ENCODE assay signal across 29 cellular contexts in genomic region chr14:36083317-36083716, GRCh38.
"Had no signal": no experiment of that assay in that cellular context is flagged by ENCODE, and none has a peak within 500 bp of the region (broad histone marks: within the 10 kb centered on the region; RNA-seq: fewer than 3 reads in every experiment).

No MANE protein-coding gene starts in this region.

- H3K4me3 ChIP-seq: colonic mucosa, coronary artery, dorsolateral prefrontal cortex, esophagus muscularis mucosa, esophagus squamous epithelium, gastrocnemius medialis, gastroesophageal sphincter, heart left ventricle, heart right ventricle had no signal

- H3K4me3 Mint-ChIP-seq: dendritic cell treated with granulocyte-macrophage colony-stimulating factor and Interleukin-4, amounts not matched to agents 40 ng/mL and 50 ng/mL, for 4 days; effector memory CD8-positive, alpha-beta T cell; endodermal cell had no signal

- H3K9me3 ChIP-seq: colonic mucosa, esophagus muscularis mucosa, gastrocnemius medialis, gastroesophageal sphincter had no signal

- H3K27me3 ChIP-seq: colonic mucosa, dorsolateral prefrontal cortex, esophagus muscularis mucosa, esophagus squamous epithelium, gastrocnemius medialis, heart left ventricle had no signal

- H3K36me3 ChIP-seq: colonic mucosa, esophagus muscularis mucosa, esophagus squamous epithelium, gastrocnemius medialis, gastroesophageal sphincter, heart left ventricle, heart right ventricle had no signal

- FAIRE-seq: colon, endometrium, endothelial cell of umbilical vein, frontal cortex had no signal

- H3K27ac ChIP-seq: colonic mucosa, coronary artery, dorsolateral prefrontal cortex, epithelial cell of prostate, esophagus muscularis mucosa, esophagus squamous epithelium, foreskin keratinocyte, gastrocnemius medialis, gastroesophageal sphincter, heart left ventricle, heart right ventricle had no signal

- H3K4me1 Mint-ChIP-seq: endodermal cell had no signal

- ATAC-seq: effector memory CD8-positive, alpha-beta T cell; esophagus mucosa; foreskin keratinocyte; gastrocnemius medialis; gastroesophageal sphincter; heart left ventricle; heart right ventricle had no signal

- H3K27ac Mint-ChIP-seq: dendritic cell treated with granulocyte-macrophage colony-stimulating factor and Interleukin-4, amounts not matched to agents 40 ng/mL and 50 ng/mL, for 4 days; effector memory CD8-positive, alpha-beta T cell; endodermal cell had no signal

- H3K4me1 ChIP-seq: colonic mucosa, esophagus muscularis mucosa, esophagus squamous epithelium, foreskin keratinocyte, gastrocnemius medialis, gastroesophageal sphincter, heart left ventricle, heart right ventricle had no signal

- DNase-seq: colonic mucosa; cortex of kidney; dermis blood vessel endothelial cell; dorsolateral prefrontal cortex; effector CD4-positive, alpha-beta T cell; effector CD8-positive, alpha-beta T cell; effector memory CD4-positive, alpha-beta T cell; effector memory CD8-positive, alpha-beta T cell; endodermal cell; erythroblast; esophagus squamous epithelium; foreskin fibroblast; foreskin keratinocyte; foreskin melanocyte; gastrocnemius medialis; glutamatergic neuron; head of caudate nucleus; heart left ventricle; heart right ventricle had no signal
